ENCODE assay signal across 9 cellular contexts in the genomic region with DNA sequence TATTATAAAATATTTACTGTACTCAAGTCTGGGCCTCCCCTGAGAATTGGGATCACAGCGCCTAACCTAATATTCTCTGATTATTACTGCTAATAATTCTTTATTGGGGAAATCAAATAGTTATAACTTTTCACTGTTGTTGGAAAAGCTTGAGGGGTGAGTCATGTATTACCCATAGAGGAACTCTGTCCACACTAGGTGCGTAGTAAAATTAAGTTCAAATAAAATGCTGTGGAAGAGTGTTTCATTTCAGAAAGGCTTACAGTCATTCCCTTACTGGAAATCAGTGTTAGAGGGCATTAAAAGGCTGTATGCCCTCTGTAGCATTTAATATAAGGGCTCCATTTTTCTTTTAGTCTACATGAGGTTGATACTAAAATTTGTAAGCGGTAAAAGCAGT.
"Had no signal": no experiment of that assay in that cellular context is flagged by ENCODE, and none has a peak within 500 bp of the region (broad histone marks: within the 10 kb centered on the region; RNA-seq: fewer than 3 reads in every experiment).

No MANE protein-coding gene starts in this region.

- H3K4me1 ChIP-seq: HAP-1 had no signal

- H3K27ac ChIP-seq: GM23248 had no signal

- DNase-seq: GM23248, GOT3, H7, HFFc6, IMR-90, KBM-7 had no signal

- H3K36me3 ChIP-seq: HAP-1 had no signal

- H3K9ac ChIP-seq: GM23248 had no signal

- H3K9me3 ChIP-seq: HAP-1 had no signal

- ATAC-seq: HCT116 had no signal

- H2AFZ ChIP-seq: GM23248 had no signal

- H3K4me3 ChIP-seq: GM23248, HAP-1 had no signal

- FAIRE-seq: HTR-8/SVneo had no signal
